8 cellular contexts compared by ENCODE assay signal in genomic region chr14:68785817-68786490, GRCh38. TPM values are rescaled to one million over a fixed set of nuclear protein-coding genes. Genes with fewer than 3 reads are reported as not detected.
A peak's percentile ranks its signal among the peaks of the same experiment; 100 is the strongest.
DNase-seq lines count a peak whose midpoint lies in the region; ATAC-seq and TF ChIP-seq lines count a peak whose summit lies in the region.

No MANE protein-coding gene starts in this region.

- H3K27ac ChIP-seq in mesodermal cell (ENCODE audit: low read depth, low read length, severe bottlenecking) (peak overlapping the region; percentile 46), upper lobe of right lung (peak overlapping the region; percentile 53)

- H3K4me3 ChIP-seq in AG10803 (ENCODE audit: low read length) (no peak overlapping the region), mesodermal cell (ENCODE audit: extremely low read depth, insufficient read depth, low read length, poor library complexity, severe bottlenecking) (no peak overlapping the region), upper lobe of right lung (no peak overlapping the region)

- WGBS in mesodermal cell (ENCODE audit: insufficient coverage in 2 of 2), 2 experiments, result 85 to 100% methylated on average over 3 of the region's 4 CpGs

- peak; percentile 88 for DNase-seq in AG10803 (ENCODE audit: low read depth)
- DNase-seq in RKO (ENCODE audit: low spot score), result peak; percentile 77
- peak; percentile 63 for DNase-seq in cerebellar cortex (ENCODE audit: low spot score)
- DNase-seq in upper lobe of right lung, result no peak
- DNase-seq in GM20000 (ENCODE audit: low spot score), result no peak
- DNase-seq in DMS 273 treated with DMSO at 0.1 percent for 48 hours (lab: John Stamatoyannopoulos, UW), result no peak

- H3K27me3 ChIP-seq in upper lobe of right lung, result no peaks in the 10 kb centered on the region

- intact Hi-C loops in upper lobe of right lung (cut with DNase I), result loop anchor here (10.0 kb wide), 1 partner anchor 541 kb away; no protein-coding TSS in a partner anchor

- H3K36me3 ChIP-seq in mesodermal cell (ENCODE audit: control insufficient read depth, insufficient read depth, low read length) (peaks cover 41% of the 10 kb centered on the region), upper lobe of right lung (peaks cover 37% of the 10 kb centered on the region)

- H3K9me3 ChIP-seq in mesodermal cell (ENCODE audit: control insufficient read depth, low read length) (no peaks in the 10 kb centered on the region), upper lobe of right lung (no peaks in the 10 kb centered on the region)

- TF ChIP-seq CTCF in AG10803 (conservative IDR thresholded peaks at IDR 0.05; ENCODE audit: low read length), result no peak
- TF ChIP-seq CTCF in upper lobe of right lung (IDR thresholded peaks at IDR 0.05), result no peak
- TF ChIP-seq CTCF in GM20000 (IDR thresholded peaks at IDR 0.05; ENCODE audit: extremely low read depth, missing control alignments), result no peak

- H3K4me1 ChIP-seq in mesodermal cell (ENCODE audit: control insufficient read depth, insufficient read depth, low read length, poor library complexity, severe bottlenecking) (peaks cover 37% of the 10 kb centered on the region), upper lobe of right lung (peaks cover 48% of the 10 kb centered on the region)

- ATAC-seq in upper lobe of right lung (no peak), HG03139 (IDR thresholded peaks at IDR 0.05; ENCODE audit: unreplicated experiment) (no peak)

RNA-seq across cellular contexts. Expression of gene ZFP36L1, which starts 6.9 kb away (rescaled TPM):
- 184 TPM for polyA plus RNA-seq in mesodermal cell (2013, experiment 1 of 2)
- polyA plus RNA-seq in mesodermal cell (2013, experiment 2 of 2), result 167 TPM
- 187 TPM for total RNA-seq in upper lobe of right lung

Comparison
In these comparisons a context has a peak if more than half of its experiments do, and no peak if none do; other contexts are left out.
1. DNase-seq: peak in AG10803 (single experiment), RKO (single experiment) and cerebellar cortex (single experiment); none in upper lobe of right lung (single experiment), GM20000 (single experiment) and DMS 273 treated with DMSO at 0.1 percent for 48 hours (single experiment).